14 cellular contexts compared by ENCODE assay signal in genomic region chr3:45012577-45012976, GRCh38. TPM values are rescaled to one million over a fixed set of nuclear protein-coding genes. Genes with fewer than 3 reads are reported as not detected.
A peak's percentile ranks its signal among the peaks of the same experiment; 100 is the strongest.
DNase-seq lines count a peak whose midpoint lies in the region; TF ChIP-seq lines count a peak whose summit lies in the region.
"Had no signal": no experiment of that assay in that cellular context is flagged by ENCODE, and none has a peak within 500 bp of the region (broad histone marks: within the 10 kb centered on the region; RNA-seq: fewer than 3 reads in every experiment).

No MANE protein-coding gene starts in this region.

- no peaks in the 10 kb centered on the region for H4K20me1 ChIP-seq in osteoblast (ENCODE audit: insufficient read depth, low read length)

- H3K4me3 Mint-ChIP-seq in T-helper 2 cell treated with Interferon-gamma antibody and Interleukin-4, amounts not matched to agents 5 μg/mL and 100 μg/mL, for 36 hours = no peak overlapping the region

- peak overlapping the region; percentile 79 for H3K27ac Mint-ChIP-seq in T-helper 2 cell treated with Interferon-gamma antibody and Interleukin-4, amounts not matched to agents 5 μg/mL and 100 μg/mL, for 36 hours
- H3K27ac Mint-ChIP-seq: progenitor cell of endocrine pancreas had no signal

- intact Hi-C loops in esophagus muscularis mucosa (cut with DNase I) = no loop called here

- H2AFZ ChIP-seq in osteoblast (ENCODE audit: low read length) = no peak overlapping the region

- TF ChIP-seq EP300 in esophagus muscularis mucosa (IDR thresholded peaks at IDR 0.05) = no peak
- no peak for TF ChIP-seq EP300 in tibial nerve (IDR thresholded peaks at IDR 0.05)

- no peaks in the 10 kb centered on the region for H3K9me3 ChIP-seq in esophagus muscularis mucosa
- no peaks in the 10 kb centered on the region for H3K9me3 ChIP-seq in osteoblast (ENCODE audit: low read depth, low read length)
- H3K9me3 ChIP-seq in tibial nerve = no peaks in the 10 kb centered on the region
- H3K9me3 ChIP-seq in MG63 = no peaks in the 10 kb centered on the region

- TF ChIP-seq CTCF in esophagus muscularis mucosa (IDR thresholded peaks at IDR 0.05) (no peak), osteoblast (IDR thresholded peaks at IDR 0.05; ENCODE audit: extremely low read depth, low read depth, low read length) (no peak), tibial nerve (IDR thresholded peaks at IDR 0.05) (no peak)

- no peaks in the 10 kb centered on the region for H3K79me2 ChIP-seq in osteoblast (ENCODE audit: insufficient read depth, low read length)

- H3K27ac ChIP-seq in esophagus muscularis mucosa (replicated peaks in 1 of 4) = peak overlapping the region; percentile 73 to 85 (median 82)
- H3K27ac ChIP-seq in osteoblast (ENCODE audit: low read depth, low read length) = peak overlapping the region; percentile 91
- H3K27ac ChIP-seq in tibial nerve = peak overlapping the region; percentile 58 to 89 (median 78)
- H3K27ac ChIP-seq: VCaP had no signal

- H3K27me3 Mint-ChIP-seq in T-helper 2 cell treated with Interferon-gamma antibody and Interleukin-4, amounts not matched to agents 5 μg/mL and 100 μg/mL, for 36 hours (ENCODE audit: low read depth) = no peaks in the 10 kb centered on the region
- H3K27me3 Mint-ChIP-seq: progenitor cell of endocrine pancreas had no signal

- 91% methylated on average over 4 of the region's 4 CpGs for WGBS in esophagus muscularis mucosa
- WGBS in tibial nerve, 2 donors = 87% methylated on average over 4 of the region's 4 CpGs

- H3K9me3 Mint-ChIP-seq in T-helper 2 cell treated with Interferon-gamma antibody and Interleukin-4, amounts not matched to agents 5 μg/mL and 100 μg/mL, for 36 hours = no peaks in the 10 kb centered on the region

- H3K36me3 Mint-ChIP-seq in T-helper 2 cell treated with Interferon-gamma antibody and Interleukin-4, amounts not matched to agents 5 μg/mL and 100 μg/mL, for 36 hours (ENCODE audit: low read depth) = peaks cover 31% of the 10 kb centered on the region

- peak overlapping the region; percentile 83 for H3K4me2 ChIP-seq in osteoblast (ENCODE audit: insufficient read depth, low read length)

- H3K36me3 ChIP-seq in esophagus muscularis mucosa = peaks cover 0 to 40% (median 19%) of the 10 kb centered on the region in 4 donors
- peaks cover 12% of the 10 kb centered on the region for H3K36me3 ChIP-seq in osteoblast (ENCODE audit: insufficient read depth, low read length)
- H3K36me3 ChIP-seq in tibial nerve = peaks cover 0 to 42% (median 0%) of the 10 kb centered on the region in 3 donors
- H3K36me3 ChIP-seq in MG63 = peaks cover 4% of the 10 kb centered on the region; the same call in 1 of the 2 replicates

- no peak for TF ChIP-seq POLR2A in esophagus muscularis mucosa (IDR thresholded peaks at IDR 0.05; ENCODE audit: low read depth)
- no peak for TF ChIP-seq POLR2A in tibial nerve (IDR thresholded peaks at IDR 0.05)

- H3K4me1 ChIP-seq in esophagus muscularis mucosa (peaks cover 40 to 53% (median 50%) of the 10 kb centered on the region in 4 donors), osteoblast (ENCODE audit: insufficient read depth, low read length) (peaks cover 50% of the 10 kb centered on the region), tibial nerve (peaks cover 6 to 55% (median 21%) of the 10 kb centered on the region in 4 donors)

- H3K4me1 Mint-ChIP-seq in T-helper 2 cell treated with Interferon-gamma antibody and Interleukin-4, amounts not matched to agents 5 μg/mL and 100 μg/mL, for 36 hours (ENCODE audit: low read depth) = peaks cover 12% of the 10 kb centered on the region

- H3K4me3 ChIP-seq in esophagus muscularis mucosa = no peak overlapping the region
- H3K4me3 ChIP-seq in osteoblast (ENCODE audit: insufficient read depth, low read length) = peak overlapping the region; percentile 17
- no peak overlapping the region for H3K4me3 ChIP-seq in tibial nerve
- no peak overlapping the region for H3K4me3 ChIP-seq in MG63

- H3K27me3 ChIP-seq in esophagus muscularis mucosa = no peaks in the 10 kb centered on the region
- H3K27me3 ChIP-seq in osteoblast (ENCODE audit: insufficient read depth, low read length) = no peaks in the 10 kb centered on the region
- H3K27me3 ChIP-seq in tibial nerve = no peaks in the 10 kb centered on the region
- H3K27me3 ChIP-seq in MG63 = no peaks in the 10 kb centered on the region

- DNase-seq in T-helper 2 cell treated with Interferon-gamma antibody and Interleukin-4, amounts not matched to agents 5 μg/mL and 100 μg/mL, for 36 hours (ENCODE audit: low spot score) = no peak
- DNase-seq in T-helper 2 cell (no peak), esophagus muscularis mucosa (ENCODE audit: extremely low spot score) (no peak), osteoblast (ENCODE audit: insufficient read length, low spot score, missing footprints) (peak; percentile 56), tibial nerve (ENCODE audit: low spot score in 2 of 2) (no peak), MG63 (no peak), pons (ENCODE audit: low spot score) (no peak)
- no peak for DNase-seq in activated effector memory CD4-positive, alpha-beta T cell treated with Interleukin-2 at 50 U/mL for 16 hours
- DNase-seq: effector memory CD4-positive, alpha-beta T cell; NCI-H1417 treated with DMSO at 0.1 percent for 48 hours; NCI-H510A had no signal

RNA-seq across cellular contexts. Expression of gene CLEC3B, which starts 13.5 kb away (rescaled TPM):
- total RNA-seq in esophagus muscularis mucosa = 100 to 1,000 TPM in 1 of 4 donors, 10 to 100 TPM in 3; 47.1 to 144 (median 75.1) TPM
- total RNA-seq in osteoblast = 48.9 and 52.5 TPM in 2 replicates
- total RNA-seq in tibial nerve = 100 to 1,000 TPM; 137 to 819 (median 340) TPM
- 0.10 and 2.0 TPM in 2 replicates for total RNA-seq in MG63 (2014; rRNA removed; shearing (Covaris generic); ENCODE audit: low replicate concordance)
- total RNA-seq: A172, progenitor cell of endocrine pancreas had no signal

RNA-seq across cellular contexts. Expression of gene EXOSC7, which starts 36.5 kb away (rescaled TPM):
- total RNA-seq in esophagus muscularis mucosa = 10 to 100 TPM; 20.8 to 35.1 (median 29.2) TPM
- total RNA-seq in osteoblast = 25.0 and 31.8 TPM in 2 replicates
- 10 to 100 TPM; 48.3 to 67.7 (median 64.2) TPM for total RNA-seq in tibial nerve
- 22.4 and 44.3 TPM in 2 replicates for total RNA-seq in MG63 (2014; rRNA removed; shearing (Covaris generic); ENCODE audit: low replicate concordance)

RNA-seq across cellular contexts. Expression of gene ZDHHC3, which starts 36.6 kb away (rescaled TPM):
- total RNA-seq in esophagus muscularis mucosa = 10 to 100 TPM; 59.6 to 81.3 (median 72.8) TPM
- total RNA-seq in osteoblast = 61.2 and 62.5 TPM in 2 replicates
- 100 to 1,000 TPM in 3 of 4 donors, 10 to 100 TPM in 1; 98.4 to 139 (median 117) TPM for total RNA-seq in tibial nerve
- 26.1 and 28.5 TPM in 2 replicates for total RNA-seq in MG63 (2014; rRNA removed; shearing (Covaris generic); ENCODE audit: low replicate concordance)

Comparison
In these comparisons a context has a peak if more than half of its experiments do, and no peak if none do; other contexts are left out.
1. RNA of gene CLEC3B, which starts 13.5 kb away (total RNA-seq): 137 to 819 TPM in tibial nerve, 47.1 to 144 TPM in esophagus muscularis mucosa and 48.9 to 52.5 TPM in osteoblast; 0.10 to 2.0 TPM in MG63; every median in the first group is over 10 times any median in the second.
2. Peak in every context shown above with its lines, with median percentiles within 50 percentile points of each other: H3K27ac ChIP-seq.